In the genomic region with DNA sequence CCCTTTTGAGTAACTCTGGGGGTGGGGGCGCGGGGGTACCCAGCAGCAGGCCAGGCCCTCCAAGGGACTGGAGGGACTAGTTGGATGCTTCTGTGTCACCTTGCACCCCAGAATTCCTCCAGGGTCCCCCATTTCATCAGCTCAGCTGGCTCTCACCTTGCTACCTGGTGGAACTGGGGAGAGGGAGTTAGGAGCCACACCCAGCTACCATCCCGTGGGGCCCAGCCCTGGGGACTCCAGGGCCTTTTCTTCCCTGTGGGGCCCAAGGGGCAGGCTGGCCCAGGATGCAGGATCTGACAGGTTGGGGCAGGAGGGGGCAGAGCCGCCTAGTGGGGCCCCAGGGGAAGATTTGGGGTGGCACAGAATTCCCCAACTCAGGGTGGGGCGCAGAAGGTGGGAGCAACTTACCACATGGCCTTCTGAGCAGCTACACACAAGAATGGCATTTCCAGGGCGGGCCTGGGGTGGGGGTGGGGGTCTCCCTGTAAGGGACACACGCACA, we compare ENCODE assay signal across 1 cellular context.
A peak's percentile ranks its signal among the peaks of the same experiment; 100 is the strongest.
TF ChIP-seq lines count a peak whose summit lies in the region.

No MANE protein-coding gene starts in this region.

TF ChIP-seq in K562, 482 proteins besides CTCF, POLR2A, EP300 and RAD21:
- TF ChIP-seq TFAM (CRISPR knock-in tag; conservative IDR thresholded peaks at IDR 0.05), result no peak
- TF ChIP-seq ZBTB7A (IDR thresholded peaks at IDR 0.05; ENCODE audit: borderline replicate concordance, control insufficient read depth, low read depth, low read length), result peak; percentile 36; the same call in 1 of the 2 replicates
- TF ChIP-seq NRF1 (conservative IDR thresholded peaks at IDR 0.05 in 1 of 2, IDR thresholded peaks at IDR 0.05 in 1 of 2), result no peak
- TF ChIP-seq TEAD2 (tag; IDR thresholded peaks at IDR 0.05), result no peak
